ENCODE assay signal across 13 cellular contexts in genomic region chr6:7672066-7673062, GRCh38. TPM values are rescaled to one million over a fixed set of nuclear protein-coding genes. Genes with fewer than 3 reads are reported as not detected.
DNase-seq lines count a peak whose midpoint lies in the region; ATAC-seq, FAIRE-seq and TF ChIP-seq lines count a peak whose summit lies in the region.
"Had no signal": no experiment of that assay in that cellular context is flagged by ENCODE, and none has a peak within 500 bp of the region (broad histone marks: within the 10 kb centered on the region; RNA-seq: fewer than 3 reads in every experiment).

No MANE protein-coding gene starts in this region.

- H3K4me3 Mint-ChIP-seq in GM23338, result peak overlapping the region; percentile 58
- no peak overlapping the region for H3K4me3 Mint-ChIP-seq in CD8-positive, alpha-beta memory T cell
- no peak overlapping the region for H3K4me3 Mint-ChIP-seq in stimulated activated naive B cell treated with anti-CD40 and anti-IgM and Interleukin-4, amounts not matched to agents 10 μg/mL and 1 μg/mL and 100 μg/mL, for 72 hours
- H3K4me3 Mint-ChIP-seq: activated B cell treated with CpG ODN at 0.5 μM for 24 hours; activated T-cell treated with anti-CD3 and anti-CD28 coated beads, Interleukin-2, amount 50 U/mL, for 24 hours; immature natural killer cell had no signal

- H3K9me1 ChIP-seq in K562 (ENCODE audit: control insufficient read depth, insufficient read depth, low read length), result no peaks in the 10 kb centered on the region

- H3K27ac Mint-ChIP-seq in GM23338, result no peak overlapping the region
- H3K27ac Mint-ChIP-seq in CD8-positive, alpha-beta memory T cell, result no peak overlapping the region
- H3K27ac Mint-ChIP-seq in stimulated activated naive B cell treated with anti-CD40 and anti-IgM and Interleukin-4, amounts not matched to agents 10 μg/mL and 1 μg/mL and 100 μg/mL, for 72 hours, result no peak overlapping the region
- H3K27ac Mint-ChIP-seq: activated B cell treated with CpG ODN at 0.5 μM for 24 hours; activated T-cell treated with anti-CD3 and anti-CD28 coated beads, Interleukin-2, amount 50 U/mL, for 24 hours; immature natural killer cell had no signal

- H3K9ac ChIP-seq in K562 (ENCODE audit: insufficient read depth in 1 of 2, low read depth in 2 of 2, low read length in 2 of 2), result no peak overlapping the region
- H3K9ac ChIP-seq: BLaER1 treated with 17β-estradiol and CSF1 and Interleukin-3, amounts not matched to agents 10 nM and 100 nM had no signal

- H3K79me2 ChIP-seq in GM23338 (replicated peaks; ENCODE audit: insufficient read depth) (no peaks in the 10 kb centered on the region), K562 (ENCODE audit: control insufficient read depth, insufficient read depth, low read length) (no peaks in the 10 kb centered on the region)

- H3K4me3 ChIP-seq in GM23338 (peak overlapping the region; percentile 49), K562 (no peak overlapping the region), left ventricle myocardium inferior (peak overlapping the region; percentile 48)
- no peak overlapping the region for H3K4me3 ChIP-seq in CD8-positive, alpha-beta memory T cell (ENCODE audit: low read length)
- H3K4me3 ChIP-seq: BLaER1 treated with 17β-estradiol and CSF1 and Interleukin-3, amounts not matched to agents 10 nM and 100 nM had no signal

- H4K20me1 ChIP-seq in GM23338 (replicated peaks; ENCODE audit: insufficient read depth), result no peaks in the 10 kb centered on the region
- H4K20me1 ChIP-seq in K562 (replicated peaks; ENCODE audit: control insufficient read depth, insufficient read depth, low read length), result no peaks in the 10 kb centered on the region
- H4K20me1 ChIP-seq: BLaER1 treated with 17β-estradiol and CSF1 and Interleukin-3, amounts not matched to agents 10 nM and 100 nM had no signal

- CTCF ChIA-PET in K562 (lab: Yijun Ruan, JAX; ENCODE audit: low intra/inter-chr PET ratio), result interaction anchor here (0.7 kb wide), 1 partner anchor 231 kb away, joined by 4 read pairs; no protein-coding TSS in a partner anchor
- CTCF ChIA-PET in CD8-positive, alpha-beta memory T cell (lab: Charles Lee), result no interaction called here

- no peak for TF ChIP-seq RAD21 in K562 (CRISPR knock-in tag; conservative IDR thresholded peaks at IDR 0.05 in 1 of 2, IDR thresholded peaks at IDR 0.05 in 1 of 2)

- intact Hi-C loops in K562 (cut with micrococcal nuclease), result loop anchor here (2.0 to 5.0 kb wide), 2 partner anchors 48 to 320 kb away; no protein-coding TSS in a partner anchor
- intact Hi-C loops in left ventricle myocardium inferior (cut with micrococcal nuclease), result no loop called here

- peaks cover 9% of the 10 kb centered on the region for H3K4me1 Mint-ChIP-seq in GM23338
- no peaks in the 10 kb centered on the region for H3K4me1 Mint-ChIP-seq in CD8-positive, alpha-beta memory T cell
- H3K4me1 Mint-ChIP-seq in stimulated activated naive B cell treated with anti-CD40 and anti-IgM and Interleukin-4, amounts not matched to agents 10 μg/mL and 1 μg/mL and 100 μg/mL, for 72 hours, result peaks cover 0 to 4% of the 10 kb centered on the region in 2 donors
- H3K4me1 Mint-ChIP-seq: activated B cell treated with CpG ODN at 0.5 μM for 24 hours, immature natural killer cell had no signal

- H3K27ac ChIP-seq in GM23338 (ENCODE audit: low read depth) (no peak overlapping the region), K562 (ENCODE audit: extremely low read depth, low read depth, low read length) (no peak overlapping the region), left ventricle myocardium inferior (replicated peaks) (no peak overlapping the region)
- H3K27ac ChIP-seq in CD8-positive, alpha-beta memory T cell (ENCODE audit: low read depth, low read length), result no peak overlapping the region
- H3K27ac ChIP-seq: BLaER1 treated with 17β-estradiol and CSF1 and Interleukin-3, amounts not matched to agents 10 nM and 100 nM; HL-60 had no signal

- H3K9me3 ChIP-seq in K562 (replicated peaks; ENCODE audit: control insufficient read depth, insufficient read depth, low read depth, low read length), result 0 out of 2 replicates have a peak, but pooled peaks cover 2% of the 10 kb centered on the region
- H3K9me3 ChIP-seq in left ventricle myocardium inferior (replicated peaks), result no peaks in the 10 kb centered on the region
- H3K9me3 ChIP-seq in CD8-positive, alpha-beta memory T cell (ENCODE audit: low read length), result no peaks in the 10 kb centered on the region

- no peak for TF ChIP-seq POLR2A in K562 (conservative IDR thresholded peaks at IDR 0.05)

- H3K9me3 Mint-ChIP-seq in GM23338, result no peaks in the 10 kb centered on the region
- H3K9me3 Mint-ChIP-seq in CD8-positive, alpha-beta memory T cell, result peaks cover 0 to 3% (median 0%) of the 10 kb centered on the region in 5 donors
- no peaks in the 10 kb centered on the region for H3K9me3 Mint-ChIP-seq in stimulated activated naive B cell treated with anti-CD40 and anti-IgM and Interleukin-4, amounts not matched to agents 10 μg/mL and 1 μg/mL and 100 μg/mL, for 72 hours
- H3K9me3 Mint-ChIP-seq: activated B cell treated with CpG ODN at 0.5 μM for 24 hours; activated T-cell treated with anti-CD3 and anti-CD28 coated beads, Interleukin-2, amount 50 U/mL, for 24 hours; immature natural killer cell had no signal

- peaks cover 5% of the 10 kb centered on the region for H3K27me3 Mint-ChIP-seq in GM23338 (ENCODE audit: insufficient read depth, low read depth, poor library complexity)
- peaks cover 4 to 21% of the 10 kb centered on the region in 2 donors for H3K27me3 Mint-ChIP-seq in CD8-positive, alpha-beta memory T cell
- H3K27me3 Mint-ChIP-seq in stimulated activated naive B cell treated with anti-CD40 and anti-IgM and Interleukin-4, amounts not matched to agents 10 μg/mL and 1 μg/mL and 100 μg/mL, for 72 hours, result peaks cover 7 to 24% of the 10 kb centered on the region in 2 donors

- H3K36me3 Mint-ChIP-seq in GM23338 (ENCODE audit: low read depth), result no peaks in the 10 kb centered on the region
- no peaks in the 10 kb centered on the region for H3K36me3 Mint-ChIP-seq in CD8-positive, alpha-beta memory T cell
- no peaks in the 10 kb centered on the region for H3K36me3 Mint-ChIP-seq in stimulated activated naive B cell treated with anti-CD40 and anti-IgM and Interleukin-4, amounts not matched to agents 10 μg/mL and 1 μg/mL and 100 μg/mL, for 72 hours
- H3K36me3 Mint-ChIP-seq: immature natural killer cell had no signal

- peak overlapping the region; percentile 95 for H2AFZ ChIP-seq in GM23338
- H2AFZ ChIP-seq in K562 (ENCODE audit: low read depth, low read length), result no peak overlapping the region

- 30% methylated on average over 20 of the region's 20 CpGs for WGBS in K562 (ENCODE audit: insufficient coverage, low coverage, missing lambda C conversion rate)

- FAIRE-seq in K562 (lab: Jason Lieb, UNC), result no peak

- no peaks in the 10 kb centered on the region for H3F3A ChIP-seq in GM23338 (replicated peaks; ENCODE audit: low read depth)

- no peaks in the 10 kb centered on the region; the same call in 1 of the 2 replicates for H3K27me3 ChIP-seq in GM23338 (ENCODE audit: insufficient read depth)
- peaks cover 10 to 26% of the 10 kb centered on the region in 2 experiments for H3K27me3 ChIP-seq in K562 (ENCODE audit: control insufficient read depth in 2 of 2, insufficient read depth in 2 of 2, low read length in 2 of 2)
- H3K27me3 ChIP-seq in left ventricle myocardium inferior (ENCODE audit: low read depth), result peaks cover 47% of the 10 kb centered on the region
- no peaks in the 10 kb centered on the region for H3K27me3 ChIP-seq in CD8-positive, alpha-beta memory T cell (ENCODE audit: insufficient read depth, low read length, poor library complexity, severe bottlenecking)
- H3K27me3 ChIP-seq: BLaER1 treated with 17β-estradiol and CSF1 and Interleukin-3, amounts not matched to agents 10 nM and 100 nM had no signal

- H3K36me3 ChIP-seq in GM23338 (ENCODE audit: insufficient read depth), result no peaks in the 10 kb centered on the region
- H3K36me3 ChIP-seq in K562 (ENCODE audit: control insufficient read depth, insufficient read depth, low read length), result no peaks in the 10 kb centered on the region
- no peaks in the 10 kb centered on the region for H3K36me3 ChIP-seq in left ventricle myocardium inferior
- H3K36me3 ChIP-seq in CD8-positive, alpha-beta memory T cell (ENCODE audit: insufficient read depth, low read length), result no peaks in the 10 kb centered on the region
- H3K36me3 ChIP-seq: BLaER1 treated with 17β-estradiol and CSF1 and Interleukin-3, amounts not matched to agents 10 nM and 100 nM had no signal

- peak; percentile 31 for ATAC-seq in GM23338
- no peak for ATAC-seq in K562
- ATAC-seq in GM18873 (IDR thresholded peaks at IDR 0.05; ENCODE audit: low FRiP score, unreplicated experiment), result no peak
- ATAC-seq in stimulated activated naive B cell treated with anti-CD40 and anti-IgM and Interleukin-4, amounts not matched to agents 10 μg/mL and 1 μg/mL and 100 μg/mL, for 72 hours (replicated peaks), result no peak

- in situ Hi-C loops in K562 (cut with MboI), result no loop called here

- POLR2A ChIA-PET in K562 (lab: Yijun Ruan, JAX), result interaction anchor here (0.6 to 1.4 kb wide), 2 partner anchors 21 to 147 kb away, joined by 3 read pairs; no protein-coding TSS in a partner anchor
- POLR2A ChIA-PET in CD8-positive, alpha-beta memory T cell (lab: Charles Lee), result no interaction called here

- TF ChIP-seq CTCF in GM23338 (conservative IDR thresholded peaks at IDR 0.05; ENCODE audit: low read depth in 2 of 2) (no peak), K562 (IDR thresholded peaks at IDR 0.05 in 2 of 3, conservative IDR thresholded peaks at IDR 0.05 in 1 of 3; ENCODE audit: insufficient read depth in 2 of 3, low read depth in 1 of 3, low read length in 3 of 3) (no peak), left ventricle myocardium inferior (IDR thresholded peaks at IDR 0.05; ENCODE audit: borderline replicate concordance) (no peak)

- H3K4me2 ChIP-seq in GM23338, result peak overlapping the region; percentile 74
- no peak overlapping the region for H3K4me2 ChIP-seq in K562 (ENCODE audit: insufficient read depth, low read length)
- H3K4me2 ChIP-seq: BLaER1 treated with 17β-estradiol and CSF1 and Interleukin-3, amounts not matched to agents 10 nM and 100 nM had no signal

- BruUV-seq in K562 (replicated peaks; lab: Mats Ljungman, UMichigan), result no TSS peak

- 0 out of 2 replicates have a peak, but pooled peaks cover 4% of the 10 kb centered on the region for H3K4me1 ChIP-seq in GM23338 (ENCODE audit: insufficient read depth)
- peaks cover 10 to 11% of the 10 kb centered on the region in 2 experiments for H3K4me1 ChIP-seq in K562 (replicated peaks in 1 of 2; ENCODE audit: control insufficient read depth in 2 of 2, insufficient read depth in 2 of 2, low read length in 2 of 2)
- H3K4me1 ChIP-seq in left ventricle myocardium inferior, result peaks cover 19% of the 10 kb centered on the region
- H3K4me1 ChIP-seq in CD8-positive, alpha-beta memory T cell (ENCODE audit: insufficient read depth, low read length), result no peaks in the 10 kb centered on the region

- H3K9me2 ChIP-seq in GM23338 (ENCODE audit: insufficient read depth), result no peaks in the 10 kb centered on the region

- DNase-seq in GM23338 (ENCODE audit: low spot score) (no peak), K562 (ENCODE audit: extremely low read depth in 1 of 4, low spot score in 3 of 4) (no peak), left ventricle myocardium inferior (no peak), retina (peak; percentile 47), T1000 (lab: John Stamatoyannopoulos, UW) (no peak)
- no peak for DNase-seq in CD8-positive, alpha-beta memory T cell
- no peak for DNase-seq in stimulated activated naive B cell treated with anti-CD40 and anti-IgM and Interleukin-4, amounts not matched to agents 10 μg/mL and 1 μg/mL and 100 μg/mL, for 72 hours
- DNase-seq: activated B cell treated with CpG ODN at 0.5 μM for 24 hours; activated T-cell treated with anti-CD3 and anti-CD28 coated beads, Interleukin-2, amount 50 U/mL, for 24 hours; immature natural killer cell had no signal

- TF ChIP-seq EP300 in K562 (IDR thresholded peaks at IDR 0.05; ENCODE audit: low read length), result no peak

RNA-seq across cellular contexts. Expression of gene BMP6, which starts 53.5 kb away (rescaled TPM):
- 2.8 and 3.1 TPM in 2 replicates for total RNA-seq in GM23338 (2014; rRNA removed; shearing (Covaris generic))
- polyA plus RNA-seq in GM23338 (2016; fragmentation: Nextera tagmentation; extraction: Ambion mirVana) (0.56 and 0.84 TPM in 2 replicates), K562 (2011; rRNA removed) (0.04 and 0.15 TPM in 2 replicates), K562 (2014; fragmentation: Illumina TruSeq; extraction: Trizol) (0.10 TPM in 2 replicates), K562 (2014; fragmentation: Nextera tagmentation; extraction: Ambion mirVana) (under 1 TPM in 1 of 2 experiments, not detected in 1; 0.01 TPM), K562 (2014; rRNA removed) (0.05 and 0.22 TPM in 2 replicates)
- not detected in 2 replicates for total RNA-seq in K562 (2011; cell fraction: chromatin; rRNA removed; ENCODE audit: low replicate concordance)
- 0.17 TPM in 1 of 2 replicates, not detected in the other for total RNA-seq in K562 (2011; cell fraction: nucleolus; rRNA removed)
- total RNA-seq in K562 (2011; cell fraction: nucleoplasm; rRNA removed), result not detected in 2 replicates
- total RNA-seq in K562 (2014; rRNA removed) (not detected in 2 replicates), K562 (2014; rRNA removed; fragmentation: Illumina TruSeq; extraction: Trizol) (0.10 TPM in 1 of 2 replicates, not detected in the other), K562 (2015; rRNA removed; fragmentation: Illumina TruSeq; extraction: Trizol) (0.07 and 0.15 TPM in 2 replicates), K562 (2021) (0.07 and 0.13 TPM in 2 replicates), left ventricle myocardium inferior (5.2 TPM)
- polyA plus RNA-seq in K562 (2011; cell fraction: cytosol; rRNA removed), result 0.06 and 0.21 TPM in 2 replicates
- 0.06 TPM in 1 of 2 replicates, not detected in the other for polyA plus RNA-seq in K562 (2011; cell fraction: nucleus; rRNA removed)
- polyA plus RNA-seq in K562 (2012), result 0.13 and 0.26 TPM in 2 replicates
- polyA minus RNA-seq in K562 (2011; rRNA and poly(A)+ RNA removed), result 0.07 and 0.36 TPM in 2 replicates
- polyA minus RNA-seq in K562 (2011; cell fraction: cytosol; rRNA and poly(A)+ RNA removed), result 1.1 TPM in 1 of 2 replicates, not detected in the other
- polyA minus RNA-seq in K562 (2011; cell fraction: nucleus; rRNA and poly(A)+ RNA removed), result 0.13 and 0.22 TPM in 2 replicates
- total RNA-seq in CD8-positive, alpha-beta memory T cell, result not detected
- not detected for polyA plus RNA-seq in CD8-positive, alpha-beta memory T cell

Comparison
In these comparisons a context has a peak if more than half of its experiments do, and no peak if none do; other contexts are left out.
1. H3K4me3 ChIP-seq: peak in GM23338 (single experiment) and left ventricle myocardium inferior (single experiment); none in K562 (single experiment) and CD8-positive, alpha-beta memory T cell (single experiment).